In the genomic region with DNA sequence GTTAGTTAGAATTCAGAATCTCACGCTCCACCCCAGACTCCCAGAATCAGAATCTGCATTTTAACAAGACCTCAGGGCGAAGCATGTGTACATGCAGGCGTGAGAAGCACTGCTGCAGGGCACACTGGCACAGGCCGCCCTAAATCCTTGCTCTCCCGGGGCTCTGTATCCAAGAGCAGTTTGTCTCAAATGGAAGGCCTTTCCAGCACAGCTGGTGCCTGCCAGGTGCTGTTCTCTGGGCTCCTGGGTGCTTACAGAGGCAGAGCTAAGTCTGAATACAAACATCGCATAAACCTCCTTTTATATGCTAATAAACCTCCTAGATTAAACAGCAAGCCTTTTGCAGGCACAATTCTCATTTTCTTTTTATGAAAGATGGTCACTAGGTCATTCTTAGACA, we compare ENCODE assay signal across 13 cellular contexts.
DNase-seq lines count a peak whose midpoint lies in the region; ATAC-seq and TF ChIP-seq lines count a peak whose summit lies in the region.
"Had no signal": no experiment of that assay in that cellular context is flagged by ENCODE, and none has a peak within 500 bp of the region (broad histone marks: within the 10 kb centered on the region; RNA-seq: fewer than 3 reads in every experiment).

No MANE protein-coding gene starts in this region.

- peaks cover 1% of the 10 kb centered on the region for H3K27me3 Mint-ChIP-seq in glutamatergic neuron (ENCODE audit: unreplicated experiment)
- peaks cover 13% of the 10 kb centered on the region for H3K27me3 Mint-ChIP-seq in activated T-cell treated with anti-CD3 and anti-CD28 coated beads, Interleukin-2, amount 50 U/mL, for 4 hours (ENCODE audit: low read depth)
- no peaks in the 10 kb centered on the region for H3K27me3 Mint-ChIP-seq in Caco-2 (ENCODE audit: insufficient read depth, unreplicated experiment)

- POLR2A ChIA-PET in Caco-2 (lab: Charles Lee) (no interaction called here), PC-9 (lab: Charles Lee; ENCODE audit: unreplicated experiment) (no interaction called here)

- H3K27ac Mint-ChIP-seq in glutamatergic neuron (ENCODE audit: unreplicated experiment) (no peak overlapping the region), Caco-2 (ENCODE audit: unreplicated experiment) (no peak overlapping the region)
- H3K27ac Mint-ChIP-seq: natural killer cell treated with Interleukin-12 subunit alpha and Interleukin-12 subunit beta and Interleukin-15 and Interleukin-18, amount 100 ng/mL, for 72 hours had no signal

- H3K9me3 Mint-ChIP-seq in glutamatergic neuron (ENCODE audit: unreplicated experiment) (peaks cover 3% of the 10 kb centered on the region), Caco-2 (ENCODE audit: unreplicated experiment) (peaks cover 16% of the 10 kb centered on the region)
- no peaks in the 10 kb centered on the region for H3K9me3 Mint-ChIP-seq in activated T-cell treated with anti-CD3 and anti-CD28 coated beads, Interleukin-2, amount 50 U/mL, for 4 hours
- H3K9me3 Mint-ChIP-seq: natural killer cell treated with Interleukin-12 subunit alpha and Interleukin-12 subunit beta and Interleukin-15 and Interleukin-18, amount 100 ng/mL, for 72 hours had no signal

- H3K9me2 ChIP-seq in PC-9 (ENCODE audit: insufficient read depth): no peaks in the 10 kb centered on the region

- no peak overlapping the region for H2AFZ ChIP-seq in PC-9

- TF ChIP-seq CTCF in glutamatergic neuron (IDR thresholded peaks at IDR 0.05; ENCODE audit: partially characterized antibody, unreplicated experiment): no peak
- no peak for TF ChIP-seq CTCF in Caco-2 (IDR thresholded peaks at IDR 0.05; ENCODE audit: insufficient read depth in 1 of 2, low read depth in 1 of 2, low read length in 1 of 2, severe bottlenecking in 1 of 2, unreplicated experiment in 1 of 2)
- TF ChIP-seq CTCF in PC-9 (conservative IDR thresholded peaks at IDR 0.05): no peak

- ATAC-seq in activated T-cell treated with anti-CD3 and anti-CD28 coated beads, Interleukin-2, amount 50 U/mL, for 4 hours: no peak
- no peak for ATAC-seq in GM18870 (IDR thresholded peaks at IDR 0.05; ENCODE audit: unreplicated experiment)
- ATAC-seq: HCT116 had no signal

- no peak overlapping the region for H3K4me2 ChIP-seq in PC-9

- no peaks in the 10 kb centered on the region for H3F3A ChIP-seq in PC-9 (ENCODE audit: insufficient read depth, low read depth)

- H3K4me1 ChIP-seq in Caco-2 (peaks cover 12% of the 10 kb centered on the region; the same call in 1 of the 2 replicates), PC-9 (replicated peaks; ENCODE audit: insufficient read depth) (no peaks in the 10 kb centered on the region)

- CTCF ChIA-PET in Caco-2 (lab: Charles Lee) (no interaction called here), PC-9 (lab: Charles Lee) (no interaction called here)

- intact Hi-C loops in posterior cingulate gyrus (cut with DNase I): no loop called here
- intact Hi-C loops in Caco-2 (cut with micrococcal nuclease; ENCODE audit: unreplicated experiment): no loop called here
- intact Hi-C loops in PC-9 (cut with micrococcal nuclease; ENCODE audit: unreplicated experiment): loop anchor here (10.0 kb wide), 1 partner anchor 870 kb away; no protein-coding TSS in a partner anchor

- H3K36me3 Mint-ChIP-seq in glutamatergic neuron (ENCODE audit: unreplicated experiment) (no peaks in the 10 kb centered on the region), Caco-2 (ENCODE audit: insufficient read depth, unreplicated experiment) (no peaks in the 10 kb centered on the region)
- no peaks in the 10 kb centered on the region for H3K36me3 Mint-ChIP-seq in activated T-cell treated with anti-CD3 and anti-CD28 coated beads, Interleukin-2, amount 50 U/mL, for 4 hours (ENCODE audit: insufficient read depth)
- H3K36me3 Mint-ChIP-seq: natural killer cell treated with Interleukin-12 subunit alpha and Interleukin-12 subunit beta and Interleukin-15 and Interleukin-18, amount 100 ng/mL, for 72 hours had no signal

- no peaks in the 10 kb centered on the region for H3K9me3 ChIP-seq in Caco-2
- H3K9me3 ChIP-seq in PC-9 (ENCODE audit: insufficient read depth, low read depth): no peaks in the 10 kb centered on the region

- no peaks in the 10 kb centered on the region for H3K27me3 ChIP-seq in Caco-2 (replicated peaks; ENCODE audit: control insufficient read depth, insufficient read depth, low read length)
- no peaks in the 10 kb centered on the region for H3K27me3 ChIP-seq in PC-9 (ENCODE audit: insufficient read depth, low read depth)

- H3K36me3 ChIP-seq in Caco-2 (ENCODE audit: control insufficient read depth, insufficient read depth, low read length): no peaks in the 10 kb centered on the region
- H3K36me3 ChIP-seq in PC-9 (ENCODE audit: low read depth): no peaks in the 10 kb centered on the region

- H3K4me3 ChIP-seq in Caco-2 (ENCODE audit: low read depth, low read length) (no peak overlapping the region), PC-9 (no peak overlapping the region)

- peak; percentile 24 for DNase-seq in Ammon's horn (ENCODE audit: low spot score)
- DNase-seq in NCI-H345 treated with DMSO at 0.1 percent for 48 hours (lab: John Stamatoyannopoulos, UW; ENCODE audit: unreplicated experiment): peak; percentile 74
- DNase-seq in glutamatergic neuron: no peak
- peak in 6 of 10 donors; percentile 27 to 89 (median 51) for DNase-seq in posterior cingulate gyrus
- DNase-seq in activated T-cell treated with anti-CD3 and anti-CD28 coated beads, Interleukin-2, amount 50 U/mL, for 4 hours: no peak
- no peak for DNase-seq in Caco-2
- no peak for DNase-seq in PC-9
- DNase-seq: activated effector memory CD4-positive, alpha-beta T cell treated with Interleukin-2 at 50 U/mL for 16 hours; Karpas-422; NCI-H1694 treated with DMSO at 0.1 percent for 48 hours had no signal

- no peaks in the 10 kb centered on the region for H4K20me1 ChIP-seq in PC-9 (ENCODE audit: insufficient read depth)

- H3K27ac ChIP-seq in PC-9: no peak overlapping the region

- peak overlapping the region; percentile 43 for H3K4me3 Mint-ChIP-seq in glutamatergic neuron (ENCODE audit: unreplicated experiment)
- no peak overlapping the region for H3K4me3 Mint-ChIP-seq in activated T-cell treated with anti-CD3 and anti-CD28 coated beads, Interleukin-2, amount 50 U/mL, for 4 hours
- H3K4me3 Mint-ChIP-seq in Caco-2 (ENCODE audit: unreplicated experiment): no peak overlapping the region
- H3K4me3 Mint-ChIP-seq: natural killer cell treated with Interleukin-12 subunit alpha and Interleukin-12 subunit beta and Interleukin-15 and Interleukin-18, amount 100 ng/mL, for 72 hours had no signal

- H3K4me1 Mint-ChIP-seq in glutamatergic neuron (ENCODE audit: low read depth, unreplicated experiment): peaks cover 15% of the 10 kb centered on the region
- H3K4me1 Mint-ChIP-seq in activated T-cell treated with anti-CD3 and anti-CD28 coated beads, Interleukin-2, amount 50 U/mL, for 4 hours (ENCODE audit: low read depth): no peaks in the 10 kb centered on the region
- H3K4me1 Mint-ChIP-seq in Caco-2 (ENCODE audit: low read depth, unreplicated experiment): peaks cover 29% of the 10 kb centered on the region

- BruUV-seq in Caco-2 (replicated peaks; lab: Mats Ljungman, UMichigan): no TSS peak
- BruUV-seq in PC-9 (replicated peaks; lab: Mats Ljungman, UMichigan): no TSS peak

- H3K79me2 ChIP-seq in PC-9 (ENCODE audit: low read depth): no peaks in the 10 kb centered on the region

Comparison
In these comparisons a context has a peak if more than half of its experiments do, and no peak if none do; other contexts are left out.
1. DNase-seq: peak in Ammon's horn (single experiment), NCI-H345 treated with DMSO at 0.1 percent for 48 hours (single experiment) and posterior cingulate gyrus (6 of 10); none in glutamatergic neuron (single experiment), activated T-cell treated with anti-CD3 and anti-CD28 coated beads, Interleukin-2, amount 50 U/mL, for 4 hours (single experiment), Caco-2 (0 of 2) and PC-9 (0 of 2).